In the genomic region with DNA sequence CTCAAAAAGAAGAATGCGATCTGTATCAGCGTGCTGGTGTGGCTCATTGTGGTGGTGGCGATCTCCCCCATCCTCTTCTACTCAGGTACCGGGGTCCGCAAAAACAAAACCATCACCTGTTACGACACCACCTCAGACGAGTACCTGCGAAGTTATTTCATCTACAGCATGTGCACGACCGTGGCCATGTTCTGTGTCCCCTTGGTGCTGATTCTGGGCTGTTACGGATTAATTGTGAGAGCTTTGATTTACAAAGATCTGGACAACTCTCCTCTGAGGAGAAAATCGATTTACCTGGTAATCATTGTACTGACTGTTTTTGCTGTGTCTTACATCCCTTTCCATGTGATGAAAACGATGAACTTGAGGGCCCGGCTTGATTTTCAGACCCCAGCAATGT, we compare ENCODE assay signal across 9 cellular contexts. TPM values are rescaled to one million over a fixed set of nuclear protein-coding genes. Genes with fewer than 3 reads are reported as not detected.
DNase-seq lines count a peak whose midpoint lies in the region; TF ChIP-seq lines count a peak whose summit lies in the region.
"Had no signal": no experiment of that assay in that cellular context is flagged by ENCODE, and none has a peak within 500 bp of the region (broad histone marks: within the 10 kb centered on the region; RNA-seq: fewer than 3 reads in every experiment).

No MANE protein-coding gene starts in this region.

- H3K9me3 Mint-ChIP-seq in activated naive CD4-positive, alpha-beta T cell treated with anti-CD3 and anti-CD28 coated beads, Interleukin-2, amount 50 U/mL, for 24 hours = no peaks in the 10 kb centered on the region
- peaks cover 0 to 5% (median 0%) of the 10 kb centered on the region in 5 experiments for H3K9me3 Mint-ChIP-seq in brain

- intact Hi-C loops in tibial artery (cut with DNase I; ENCODE audit: low total_unique reads) = no loop called here

- H3K27ac Mint-ChIP-seq in activated naive CD4-positive, alpha-beta T cell treated with anti-CD3 and anti-CD28 coated beads, Interleukin-2, amount 50 U/mL, for 24 hours = no peak overlapping the region
- H3K27ac Mint-ChIP-seq in brain = peak overlapping the region in 4 of 5 experiments; percentile 21 to 86 (median 80)

- H3K4me1 ChIP-seq in mesodermal cell (ENCODE audit: control insufficient read depth, insufficient read depth, low read length, poor library complexity, severe bottlenecking) = peaks cover 10% of the 10 kb centered on the region
- peaks cover 0 to 25% (median 4%) of the 10 kb centered on the region in 4 donors for H3K4me1 ChIP-seq in tibial artery

- H3K27me3 Mint-ChIP-seq in activated naive CD4-positive, alpha-beta T cell treated with anti-CD3 and anti-CD28 coated beads, Interleukin-2, amount 50 U/mL, for 24 hours = peaks cover 30% of the 10 kb centered on the region
- peaks cover 62% of the 10 kb centered on the region for H3K27me3 Mint-ChIP-seq in brain

- peak overlapping the region; percentile 69 for H3K4me3 ChIP-seq in mesodermal cell (ENCODE audit: extremely low read depth, insufficient read depth, low read length, poor library complexity, severe bottlenecking)
- peak overlapping the region; percentile 59 to 76 for H3K4me3 ChIP-seq in tibial artery

- no peak for DNase-seq in activated naive CD4-positive, alpha-beta T cell (lab: John Stamatoyannopoulos, UW)
- no peak for DNase-seq in tibial artery
- no peak for DNase-seq in kidney glomerular epithelial cell (lab: John Stamatoyannopoulos, UW)
- no peak for DNase-seq in DMS79 (lab: John Stamatoyannopoulos, UW)
- no peak for DNase-seq in RPMI8226
- DNase-seq: NCI-H1436 treated with DMSO at 0.1 percent for 48 hours had no signal

- TF ChIP-seq CTCF in brain (conservative IDR thresholded peaks at IDR 0.05) = no peak
- no peak for TF ChIP-seq CTCF in tibial artery (IDR thresholded peaks at IDR 0.05)

- H3K4me1 Mint-ChIP-seq in activated naive CD4-positive, alpha-beta T cell treated with anti-CD3 and anti-CD28 coated beads, Interleukin-2, amount 50 U/mL, for 24 hours = peaks cover 20% of the 10 kb centered on the region
- peaks cover 44% of the 10 kb centered on the region for H3K4me1 Mint-ChIP-seq in brain

- H3K9me3 ChIP-seq in mesodermal cell (ENCODE audit: control insufficient read depth, low read length) (no peaks in the 10 kb centered on the region), tibial artery (no peaks in the 10 kb centered on the region)

- no peaks in the 10 kb centered on the region for H3K36me3 ChIP-seq in mesodermal cell (ENCODE audit: control insufficient read depth, insufficient read depth, low read length)
- no peaks in the 10 kb centered on the region for H3K36me3 ChIP-seq in tibial artery

- 39 to 46% methylated on average over 12 to 14 of the region's 14 CpGs for WGBS in mesodermal cell (ENCODE audit: insufficient coverage in 2 of 2), 2 experiments

- H3K27me3 ChIP-seq in tibial artery = peaks cover 0 to 14% of the 10 kb centered on the region in 2 donors

- H3K27ac ChIP-seq in mesodermal cell (ENCODE audit: low read depth, low read length, severe bottlenecking) (no peak overlapping the region), tibial artery (no peak overlapping the region)

- no peaks in the 10 kb centered on the region for H3K36me3 Mint-ChIP-seq in activated naive CD4-positive, alpha-beta T cell treated with anti-CD3 and anti-CD28 coated beads, Interleukin-2, amount 50 U/mL, for 24 hours
- H3K36me3 Mint-ChIP-seq in brain = no peaks in the 10 kb centered on the region

- peak overlapping the region; percentile 75 for H3K4me3 Mint-ChIP-seq in activated naive CD4-positive, alpha-beta T cell treated with anti-CD3 and anti-CD28 coated beads, Interleukin-2, amount 50 U/mL, for 24 hours
- H3K4me3 Mint-ChIP-seq in brain = peak overlapping the region; percentile 97 to 99 (median 98)

RNA-seq across cellular contexts. Expression of a gene that starts 1.3 kb away (rescaled TPM):
- 0.49 TPM for polyA plus RNA-seq in brain (ENCODE audit: insufficient read depth, low read depth, low replicate concordance)
- 11.2 TPM for polyA plus RNA-seq in mesodermal cell (2013, experiment 1 of 2)
- 10.5 TPM for polyA plus RNA-seq in mesodermal cell (2013, experiment 2 of 2)
